ENCODE assay signal across 21 cellular contexts in the genomic region with DNA sequence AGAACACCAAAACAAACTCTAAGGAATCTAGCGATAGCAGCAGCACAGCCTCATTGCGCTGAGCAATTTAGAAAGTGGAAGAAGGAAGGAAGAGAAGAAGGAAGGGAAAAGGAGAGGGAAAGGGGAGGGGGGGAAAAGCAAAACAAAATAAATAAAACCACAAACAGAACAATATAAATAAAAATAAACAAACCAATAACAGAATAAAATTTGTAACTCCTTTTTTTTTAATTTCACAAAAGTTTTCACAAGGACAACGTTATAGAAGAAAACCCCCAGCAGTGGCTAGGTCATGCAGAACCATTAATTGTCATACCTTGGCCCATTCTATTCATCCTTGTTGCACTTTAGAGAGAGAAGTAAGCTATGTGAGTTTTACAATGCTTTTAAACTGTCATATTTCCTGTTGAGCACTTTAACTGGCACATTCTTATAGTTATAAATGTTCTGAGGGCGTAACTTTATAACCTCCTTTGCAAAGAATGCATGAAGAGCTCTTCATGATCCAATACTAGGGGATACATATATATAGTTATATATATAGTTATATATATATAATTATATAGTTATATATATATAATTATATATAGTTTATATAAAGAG.
"Had no signal": no experiment of that assay in that cellular context is flagged by ENCODE, and none has a peak within 500 bp of the region (broad histone marks: within the 10 kb centered on the region; RNA-seq: fewer than 3 reads in every experiment).

No MANE protein-coding gene starts in this region.

- H3K4me1 ChIP-seq: lower lobe of right lung, psoas muscle had no signal

- H3K36me3 ChIP-seq: left ventricle myocardium inferior, lower lobe of right lung had no signal

- H3K27me3 ChIP-seq: esophagus muscularis mucosa, gastroesophageal sphincter had no signal

- H3K27ac Mint-ChIP-seq: dendritic cell treated with granulocyte-macrophage colony-stimulating factor and Interleukin-4, amounts not matched to agents 40 ng/mL and 50 ng/mL, for 4 days; effector memory CD8-positive, alpha-beta T cell; immature natural killer cell; memory B cell; mesothelial cell of epicardium; nephron had no signal

- H3K27ac ChIP-seq: epithelial cell of prostate, esophagus muscularis mucosa, gastroesophageal sphincter, lower lobe of right lung, psoas muscle, skin epidermis had no signal

- H3K4me3 ChIP-seq: esophagus muscularis mucosa, gastroesophageal sphincter, left ventricle myocardium inferior, lower lobe of right lung, psoas muscle, skin epidermis had no signal

- H3K27me3 Mint-ChIP-seq: effector memory CD8-positive, alpha-beta T cell; memory B cell; naive B cell had no signal

- DNase-seq: effector memory CD8-positive, alpha-beta T cell; glutamatergic neuron; immature natural killer cell; left ventricle myocardium inferior; lower lobe of right lung; naive B cell; psoas muscle; retina; stimulated activated CD4-positive, alpha-beta T cell treated with anti-CD3 and anti-CD28 coated beads, Interleukin-2, amount 100 ng/mL, for 24 hours; stimulated activated naive CD4-positive, alpha-beta T cell; trophoblast cell had no signal

- FAIRE-seq: keratinocyte had no signal

- H3K9me3 Mint-ChIP-seq: immature natural killer cell, mesothelial cell of epicardium, nephron had no signal

- H3K9me3 ChIP-seq: esophagus muscularis mucosa, gastroesophageal sphincter, left ventricle myocardium inferior, lower lobe of right lung, psoas muscle had no signal

- H3K4me3 Mint-ChIP-seq: dendritic cell treated with granulocyte-macrophage colony-stimulating factor and Interleukin-4, amounts not matched to agents 40 ng/mL and 50 ng/mL, for 4 days; effector memory CD8-positive, alpha-beta T cell; immature natural killer cell; memory B cell; mesothelial cell of epicardium; nephron had no signal

- ATAC-seq: effector memory CD8-positive, alpha-beta T cell; gastroesophageal sphincter; lower lobe of right lung; psoas muscle; sciatic nerve had no signal
